In the genomic region with DNA sequence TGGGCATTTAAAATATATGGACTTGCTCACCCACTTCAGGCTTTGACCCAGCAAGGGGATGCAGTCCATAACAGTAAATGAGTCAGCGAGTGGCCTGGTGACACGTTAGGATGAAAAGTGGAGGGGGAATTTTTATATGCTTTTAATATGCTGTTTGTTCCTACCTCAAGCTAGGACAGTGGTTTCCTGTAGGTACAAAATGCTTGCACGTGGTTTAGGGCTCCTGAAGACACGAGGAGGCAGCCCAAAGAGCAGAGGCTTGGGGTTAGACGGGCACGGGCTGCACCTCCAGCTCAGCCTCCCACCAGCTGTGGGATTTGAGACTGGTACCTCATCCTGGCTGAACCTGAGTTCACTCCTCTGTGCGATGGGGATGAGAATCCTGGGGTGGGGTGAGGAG, we compare ENCODE assay signal across 2 cellular contexts.
TF ChIP-seq lines count a peak whose summit lies in the region.

No MANE protein-coding gene starts in this region.

TF ChIP-seq in WTC11, 78 proteins besides CTCF, POLR2A, EP300 and RAD21:
- TF ChIP-seq, protein P1, sequence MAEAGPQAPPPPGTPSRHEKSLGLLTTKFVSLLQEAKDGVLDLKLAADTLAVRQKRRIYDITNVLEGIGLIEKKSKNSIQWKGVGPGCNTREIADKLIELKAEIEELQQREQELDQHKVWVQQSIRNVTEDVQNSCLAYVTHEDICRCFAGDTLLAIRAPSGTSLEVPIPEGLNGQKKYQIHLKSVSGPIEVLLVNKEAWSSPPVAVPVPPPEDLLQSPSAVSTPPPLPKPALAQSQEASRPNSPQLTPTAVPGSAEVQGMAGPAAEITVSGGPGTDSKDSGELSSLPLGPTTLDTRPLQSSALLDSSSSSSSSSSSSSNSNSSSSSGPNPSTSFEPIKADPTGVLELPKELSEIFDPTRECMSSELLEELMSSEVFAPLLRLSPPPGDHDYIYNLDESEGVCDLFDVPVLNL (CRISPR knock-in tag; IDR thresholded peaks at IDR 0.05; ENCODE audit: borderline replicate concordance, low read depth), result no peak

TF ChIP-seq in H1, 55 proteins besides CTCF, POLR2A, EP300 and RAD21:
- no peak for TF ChIP-seq ASH2L (IDR thresholded peaks at IDR 0.05; ENCODE audit: low read length)
- no peak for TF ChIP-seq SAP30 (IDR thresholded peaks at IDR 0.05; ENCODE audit: insufficient read depth, insufficient replicate concordance, low read length)
- no peak for TF ChIP-seq JUND (IDR thresholded peaks at IDR 0.05; ENCODE audit: low read length)
- TF ChIP-seq FOSL1 (IDR thresholded peaks at IDR 0.05; ENCODE audit: insufficient read depth, low read depth, low read length), result no peak
- no peak for TF ChIP-seq TAF1 (IDR thresholded peaks at IDR 0.05; ENCODE audit: low read depth, low read length)
- no peak for TF ChIP-seq RFX5 (IDR thresholded peaks at IDR 0.05; ENCODE audit: borderline replicate concordance, low read depth, low read length)
- TF ChIP-seq SRF (IDR thresholded peaks at IDR 0.05; ENCODE audit: low read depth, low read length), result no peak
- no peak for TF ChIP-seq GABPA (IDR thresholded peaks at IDR 0.05; ENCODE audit: borderline replicate concordance, insufficient read depth, low read length)
- no peak for TF ChIP-seq SP4 (IDR thresholded peaks at IDR 0.05; ENCODE audit: low read length)
- TF ChIP-seq KDM4A (IDR thresholded peaks at IDR 0.05; ENCODE audit: low read depth, low read length, severe bottlenecking), result no peak
- TF ChIP-seq CBX5 (IDR thresholded peaks at IDR 0.05; ENCODE audit: low read depth, low read length), result no peak
- no peak for TF ChIP-seq EZH2 (IDR thresholded peaks at IDR 0.05; ENCODE audit: low read depth, low read length, severe bottlenecking)
- no peak for TF ChIP-seq TAF7 (optimal IDR thresholded peaks at IDR 0.05; ENCODE audit: borderline replicate concordance, low read depth, low read length)
